Comparison of ENCODE assay signal across 20 cellular contexts in genomic region chr22:21971858-21972275, GRCh38.
"Had no signal": no experiment of that assay in that cellular context is flagged by ENCODE, and none has a peak within 500 bp of the region (broad histone marks: within the 10 kb centered on the region; RNA-seq: fewer than 3 reads in every experiment).

No MANE protein-coding gene starts in this region.

- H3K27me3 ChIP-seq: colonic mucosa, esophagus muscularis mucosa, foreskin keratinocyte, gastroesophageal sphincter, heart left ventricle, hepatocyte had no signal

- H3K9me3 Mint-ChIP-seq: dendritic cell treated with granulocyte-macrophage colony-stimulating factor and Interleukin-4, amounts not matched to agents 40 ng/mL and 50 ng/mL, for 4 days; effector memory CD8-positive, alpha-beta T cell; endodermal cell; immature natural killer cell; mesothelial cell of epicardium had no signal

- H3K27ac ChIP-seq: colonic mucosa, esophagus muscularis mucosa, foreskin keratinocyte, gastroesophageal sphincter, heart left ventricle, hepatocyte, left ventricle myocardium inferior, lower lobe of right lung had no signal

- H3K4me2 ChIP-seq: hepatocyte had no signal

- H3K4me3 Mint-ChIP-seq: dendritic cell treated with granulocyte-macrophage colony-stimulating factor and Interleukin-4, amounts not matched to agents 40 ng/mL and 50 ng/mL, for 4 days; effector memory CD8-positive, alpha-beta T cell; endodermal cell; immature natural killer cell; mesothelial cell of epicardium had no signal

- H3K27ac Mint-ChIP-seq: dendritic cell treated with granulocyte-macrophage colony-stimulating factor and Interleukin-4, amounts not matched to agents 40 ng/mL and 50 ng/mL, for 4 days; effector memory CD8-positive, alpha-beta T cell; endodermal cell; immature natural killer cell; mesothelial cell of epicardium had no signal

- ATAC-seq: gastroesophageal sphincter had no signal

- H3K27me3 Mint-ChIP-seq: dendritic cell treated with granulocyte-macrophage colony-stimulating factor and Interleukin-4, amounts not matched to agents 40 ng/mL and 50 ng/mL, for 4 days; effector memory CD8-positive, alpha-beta T cell had no signal

- DNase-seq: cortex of kidney, foreskin keratinocyte, islet precursor cell, kidney, kidney glomerular epithelial cell, left ventricle myocardium inferior, lower lobe of right lung had no signal

- H3K4me1 Mint-ChIP-seq: endodermal cell, mesothelial cell of epicardium had no signal

- H3K4me1 ChIP-seq: colonic mucosa, esophagus muscularis mucosa, foreskin keratinocyte, gastroesophageal sphincter, heart left ventricle, left ventricle myocardium inferior, lower lobe of right lung had no signal

- FAIRE-seq: endometrium, frontal cortex, kidney had no signal

- H3K4me3 ChIP-seq: colonic mucosa, esophagus muscularis mucosa, gastroesophageal sphincter, heart left ventricle, hepatocyte, left ventricle myocardium inferior, lower lobe of right lung, mucosa of descending colon had no signal

- H2AFZ ChIP-seq: hepatocyte had no signal

- H3K9me3 ChIP-seq: colonic mucosa, esophagus muscularis mucosa, gastroesophageal sphincter, heart left ventricle, left ventricle myocardium inferior, lower lobe of right lung, mucosa of descending colon had no signal
